ENCODE assay signal across 13 cellular contexts in the genomic region with DNA sequence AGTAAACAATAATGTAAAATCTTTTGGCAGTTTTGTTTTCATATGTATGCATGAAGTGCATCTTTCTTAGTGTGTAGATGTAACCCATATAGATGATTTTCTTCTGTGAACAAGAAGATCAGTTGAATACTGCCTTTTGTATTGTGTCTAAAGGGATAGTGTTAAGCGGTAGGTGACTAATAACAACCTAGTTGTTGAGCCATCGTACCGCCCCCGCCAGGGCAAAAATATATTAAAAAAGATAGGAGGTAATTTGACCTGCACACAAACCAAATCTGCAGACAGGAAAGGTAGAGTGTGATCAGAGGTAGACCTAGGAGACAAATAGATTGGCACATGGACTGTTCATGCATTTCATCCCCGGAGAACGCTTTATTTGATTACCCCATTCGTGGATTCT. TPM values are rescaled to one million over a fixed set of nuclear protein-coding genes. Genes with fewer than 3 reads are reported as not detected.
DNase-seq lines count a peak whose midpoint lies in the region; ATAC-seq lines count a peak whose summit lies in the region.
"Had no signal": no experiment of that assay in that cellular context is flagged by ENCODE, and none has a peak within 500 bp of the region (broad histone marks: within the 10 kb centered on the region; RNA-seq: fewer than 3 reads in every experiment).

No MANE protein-coding gene starts in this region.

- H2BK12ac ChIP-seq in mesenchymal stem cell (ENCODE audit: low read length in 2 of 2) = no peak overlapping the region

- H3K4me3 ChIP-seq in mesenchymal stem cell (ENCODE audit: insufficient read depth in 1 of 2, low read depth in 1 of 2, low read length in 2 of 2) = no peak overlapping the region

- no peak overlapping the region for H3K4ac ChIP-seq in mesenchymal stem cell (ENCODE audit: low read depth in 1 of 2, low read length in 2 of 2)

- peak overlapping the region; percentile 29 for H3K4me2 ChIP-seq in mesenchymal stem cell (ENCODE audit: low read length, poor library complexity, severe bottlenecking)

- H3K79me1 ChIP-seq in mesenchymal stem cell (replicated peaks; ENCODE audit: low read length, poor library complexity, severe bottlenecking) = peaks cover 3% of the 10 kb centered on the region

- no peak overlapping the region for H3K14ac ChIP-seq in mesenchymal stem cell (ENCODE audit: low read length in 2 of 2)

- H3K23ac ChIP-seq in mesenchymal stem cell (ENCODE audit: low read length in 2 of 2) = no peak overlapping the region

- no peak overlapping the region for H2AFZ ChIP-seq in mesenchymal stem cell (ENCODE audit: low read depth, low read length)

- H4K8ac ChIP-seq in mesenchymal stem cell (ENCODE audit: low read length) = no peak overlapping the region

- H3K36me3 ChIP-seq in mesenchymal stem cell (ENCODE audit: control insufficient read depth in 1 of 2, insufficient read depth in 2 of 2, low read depth in 1 of 2, low read length in 2 of 2) = no peaks in the 10 kb centered on the region

- H2BK120ac ChIP-seq in mesenchymal stem cell (ENCODE audit: low read depth, low read length) = no peak overlapping the region

- no peak overlapping the region for H2AK5ac ChIP-seq in mesenchymal stem cell (ENCODE audit: low read length, severe bottlenecking)

- H3K9me3 ChIP-seq in mesenchymal stem cell (ENCODE audit: control insufficient read depth, low read length) = no peaks in the 10 kb centered on the region

- ATAC-seq in GM18508 (IDR thresholded peaks at IDR 0.05; ENCODE audit: insufficient read depth, unreplicated experiment) (peak; percentile 29), HG02981 (IDR thresholded peaks at IDR 0.05; ENCODE audit: unreplicated experiment) (peak; percentile 34)
- ATAC-seq: right cardiac atrium; stimulated activated naive CD8-positive, alpha-beta T cell treated with anti-CD3 and anti-CD28 coated beads, Interleukin-15, Interleukin-2, amounts not matched to agents 100 U/mL and 50 U/mL, for 24 hours had no signal

- no peak overlapping the region for H3K27ac ChIP-seq in mesenchymal stem cell (ENCODE audit: low read length, poor library complexity, severe bottlenecking)
- H3K27ac ChIP-seq: VCaP had no signal

- H3K4me1 ChIP-seq in mesenchymal stem cell (ENCODE audit: control insufficient read depth, insufficient read depth, low read depth, low read length) = peaks cover 4% of the 10 kb centered on the region

- H3K18ac ChIP-seq in mesenchymal stem cell (ENCODE audit: low read depth in 1 of 2, low read length in 2 of 2) = no peak overlapping the region

- H4K91ac ChIP-seq in mesenchymal stem cell (ENCODE audit: low read length) = no peak overlapping the region

- no peak overlapping the region for H3K9ac ChIP-seq in mesenchymal stem cell (ENCODE audit: low read length)

- no peaks in the 10 kb centered on the region for H3K27me3 ChIP-seq in mesenchymal stem cell (ENCODE audit: control insufficient read depth in 1 of 2, insufficient read depth in 1 of 2, low read length in 2 of 2)

- WGBS in mesenchymal stem cell = 10% methylated on average over 4 of the region's 7 CpGs

- DNase-seq in SK-MEL-5 (ENCODE audit: low read depth, low spot score) (peak; percentile 20), mesenchymal stem cell (no peak), COLO668 (lab: John Stamatoyannopoulos, UW; ENCODE audit: unreplicated experiment) (no peak)
- no peak for DNase-seq in stimulated activated CD4-positive, alpha-beta T cell treated with anti-CD3 and anti-CD28 coated beads, Interleukin-1b, Interleukin-23, amount 100 ng/mL, for 48 hours
- DNase-seq in NK-92 treated with Interleukin-12 subunit alpha and Interleukin-12 subunit beta, amount 100 ng/mL, for 24 hours (lab: John Stamatoyannopoulos, UW) = no peak
- DNase-seq: activated gamma-delta T cell treated with Interleukin-2 at 50 U/mL for 16 hours; NCI-H2081; right cardiac atrium; stimulated activated naive CD8-positive, alpha-beta T cell treated with anti-CD3 and anti-CD28 coated beads, Interleukin-15, Interleukin-2, amounts not matched to agents 100 U/mL and 50 U/mL, for 24 hours had no signal

- in situ Hi-C loops in SK-MEL-5 (cut with HindIII; ENCODE audit: low pct_unique_long_range_greater_than_20kb, low sequenced_read_pairs) = no loop called here

- no peak overlapping the region for H2BK5ac ChIP-seq in mesenchymal stem cell (ENCODE audit: low read depth, low read length, poor library complexity, severe bottlenecking)

- H2BK15ac ChIP-seq in mesenchymal stem cell (ENCODE audit: low read depth, poor library complexity, severe bottlenecking) = no peak overlapping the region

RNA-seq across cellular contexts. Expression of a gene that starts 3.3 kb away (rescaled TPM):
- total RNA-seq in SK-MEL-5 (2014; rRNA removed; shearing (Covaris generic)) = not detected in 2 replicates
- polyA plus RNA-seq in SK-MEL-5 (2015; cell fraction: cytosol; rRNA removed) = not detected in 2 replicates
- not detected in 2 replicates for polyA plus RNA-seq in SK-MEL-5 (2015; cell fraction: nucleus; rRNA removed)
- polyA plus RNA-seq in mesenchymal stem cell (2013, experiment 1 of 2) = 0.03 TPM
- polyA plus RNA-seq in mesenchymal stem cell (2013, experiment 2 of 2) = 0.04 TPM
- total RNA-seq: activated CD8-positive, alpha-beta memory T cell treated with anti-CD3 and anti-CD28 coated beads for 36 hours had no signal
- polyA plus RNA-seq: right cardiac atrium had no signal
